Comparison of ENCODE assay signal across 14 cellular contexts in the genomic region with DNA sequence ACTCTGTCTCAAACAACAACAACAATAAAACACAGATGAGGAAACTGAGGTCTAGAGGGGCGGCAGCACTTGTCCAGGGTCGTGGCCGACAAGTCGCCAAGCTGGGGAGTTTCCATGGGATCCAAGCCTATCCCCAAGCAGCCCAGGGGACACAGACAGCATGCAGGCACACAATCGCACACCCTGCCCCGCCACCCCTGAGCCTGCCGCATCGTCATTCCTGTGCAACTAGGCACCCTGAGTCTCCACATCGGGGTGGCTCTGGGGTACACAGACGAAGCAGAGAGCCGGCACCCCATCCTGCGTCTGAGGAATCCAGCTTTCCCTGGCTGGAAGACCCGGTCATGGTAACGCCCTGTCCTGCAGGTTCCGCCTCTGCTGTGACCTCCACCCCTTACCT. TPM values are rescaled to one million over a fixed set of nuclear protein-coding genes. Genes with fewer than 3 reads are reported as not detected.
DNase-seq lines count a peak whose midpoint lies in the region; ATAC-seq, FAIRE-seq and TF ChIP-seq lines count a peak whose summit lies in the region.
"Had no signal": no experiment of that assay in that cellular context is flagged by ENCODE, and none has a peak within 500 bp of the region (broad histone marks: within the 10 kb centered on the region; RNA-seq: fewer than 3 reads in every experiment).

No MANE protein-coding gene starts in this region.

- CTCF ChIA-PET in activated CD4-positive, alpha-beta T cell treated with anti-CD3 and anti-CD28 coated beads for 36 hours (lab: Charles Lee) = interaction anchor here (0.6 to 4.1 kb wide), 18 partner anchors 23 to 600 kb away, joined by 3 to 39 read pairs (median 3); a partner anchor contains a TSS
- CTCF ChIA-PET in CD4-positive, alpha-beta memory T cell (lab: Charles Lee; ENCODE audit: partially characterized antibody) = interaction anchor here (0.9 to 4.3 kb wide), 12 partner anchors 20 to 319 kb away, joined by 3 to 52 read pairs (median 4); no protein-coding TSS in a partner anchor

- H3K27me3 Mint-ChIP-seq in activated CD4-positive, alpha-beta T cell treated with anti-CD3 and anti-CD28 coated beads for 36 hours = peaks cover 2% of the 10 kb centered on the region
- peaks cover 2 to 5% of the 10 kb centered on the region in 2 donors for H3K27me3 Mint-ChIP-seq in CD4-positive, alpha-beta memory T cell
- no peaks in the 10 kb centered on the region for H3K27me3 Mint-ChIP-seq in activated T-helper 17 cell treated with anti-CD3 and anti-CD28 coated beads, Interleukin-2, amount 50 U/mL, for 72 hours

- H3K4me1 Mint-ChIP-seq in activated CD4-positive, alpha-beta T cell treated with anti-CD3 and anti-CD28 coated beads for 36 hours = peaks cover 47% of the 10 kb centered on the region
- peaks cover 22 to 60% (median 44%) of the 10 kb centered on the region in 4 donors for H3K4me1 Mint-ChIP-seq in CD4-positive, alpha-beta memory T cell
- peaks cover 16% of the 10 kb centered on the region for H3K4me1 Mint-ChIP-seq in activated T-helper 17 cell treated with anti-CD3 and anti-CD28 coated beads, Interleukin-2, amount 50 U/mL, for 72 hours

- TF ChIP-seq CTCF in neutrophil (IDR thresholded peaks at IDR 0.05) = no peak

- H3K27me3 ChIP-seq in CD4-positive, alpha-beta memory T cell (ENCODE audit: insufficient read depth, low read length) = peaks cover 3% of the 10 kb centered on the region
- no peaks in the 10 kb centered on the region for H3K27me3 ChIP-seq in neutrophil
- H3K27me3 ChIP-seq: thyroid gland had no signal

- H3K36me3 Mint-ChIP-seq in activated CD4-positive, alpha-beta T cell treated with anti-CD3 and anti-CD28 coated beads for 36 hours (ENCODE audit: low read depth) = no peaks in the 10 kb centered on the region
- H3K36me3 Mint-ChIP-seq in CD4-positive, alpha-beta memory T cell = no peaks in the 10 kb centered on the region
- no peaks in the 10 kb centered on the region for H3K36me3 Mint-ChIP-seq in activated T-helper 17 cell treated with anti-CD3 and anti-CD28 coated beads, Interleukin-2, amount 50 U/mL, for 72 hours (ENCODE audit: low read depth)

- ATAC-seq in activated CD4-positive, alpha-beta T cell treated with anti-CD3 and anti-CD28 coated beads for 36 hours = no peak
- ATAC-seq in activated T-helper 17 cell treated with anti-CD3 and anti-CD28 coated beads, Interleukin-2, amount 50 U/mL, for 72 hours (replicated peaks) = no peak

- peak overlapping the region; percentile 88 for H3K27ac Mint-ChIP-seq in activated CD4-positive, alpha-beta T cell treated with anti-CD3 and anti-CD28 coated beads for 36 hours
- peak overlapping the region in 4 of 7 donors; percentile 93 to 97 (median 96) for H3K27ac Mint-ChIP-seq in CD4-positive, alpha-beta memory T cell
- no peak overlapping the region for H3K27ac Mint-ChIP-seq in activated T-helper 17 cell treated with anti-CD3 and anti-CD28 coated beads, Interleukin-2, amount 50 U/mL, for 72 hours

- H3K9me3 ChIP-seq in CD4-positive, alpha-beta memory T cell (ENCODE audit: control insufficient read depth in 1 of 2, low read length in 2 of 2) = no peaks in the 10 kb centered on the region
- H3K9me3 ChIP-seq in neutrophil = no peaks in the 10 kb centered on the region
- H3K9me3 ChIP-seq: prostate gland, thyroid gland had no signal

- POLR2A ChIA-PET in activated CD4-positive, alpha-beta T cell treated with anti-CD3 and anti-CD28 coated beads for 36 hours (lab: Charles Lee) = interaction anchor here (0.5 to 1.3 kb wide), 3 partner anchors 27 to 39 kb away, joined by 3 to 4 read pairs (median 3); no protein-coding TSS in a partner anchor
- POLR2A ChIA-PET in CD4-positive, alpha-beta memory T cell (lab: Charles Lee; ENCODE audit: partially characterized antibody) = interaction anchor here (1.2 to 1.5 kb wide), 6 partner anchors 8 to 222 kb away, joined by 3 to 5 read pairs (median 3); a partner anchor contains a TSS

- no peak overlapping the region for H3K27ac ChIP-seq in CD4-positive, alpha-beta memory T cell (ENCODE audit: low read depth, low read length)
- H3K27ac ChIP-seq in neutrophil = peak overlapping the region; percentile 100
- H3K27ac ChIP-seq: thyroid gland had no signal

- no peaks in the 10 kb centered on the region for H3K36me3 ChIP-seq in CD4-positive, alpha-beta memory T cell (ENCODE audit: insufficient read depth, low read length)
- H3K36me3 ChIP-seq in neutrophil = no peaks in the 10 kb centered on the region
- H3K36me3 ChIP-seq: prostate gland, thyroid gland had no signal

- no peak overlapping the region for H3K4me3 ChIP-seq in CD4-positive, alpha-beta memory T cell (ENCODE audit: low read length in 2 of 2)
- H3K4me3 ChIP-seq in neutrophil (ENCODE audit: low read depth in 1 of 2, low read length in 1 of 2) = peak overlapping the region; percentile 89
- H3K4me3 ChIP-seq: prostate gland, thyroid gland had no signal

- peaks cover 60% of the 10 kb centered on the region for H3K4me1 ChIP-seq in CD4-positive, alpha-beta memory T cell (ENCODE audit: insufficient read depth, low read length)
- H3K4me1 ChIP-seq in neutrophil (ENCODE audit: control insufficient read depth in 1 of 2, insufficient read depth in 1 of 2, low read depth in 1 of 2, low read length in 1 of 2) = peaks cover 60 to 68% of the 10 kb centered on the region in 2 experiments

- no peak for DNase-seq in activated CD4-positive, alpha-beta T cell treated with anti-CD3 and anti-CD28 coated beads for 36 hours
- no peak for DNase-seq in activated CD4-positive, alpha-beta T cell treated with anti-CD3 and anti-CD28 coated beads, Interleukin-2, amount 50 U/mL, for 1 hour
- DNase-seq in CD4-positive, alpha-beta memory T cell = no peak
- DNase-seq in DMS53 treated with DMSO at 0.1 percent for 48 hours (lab: John Stamatoyannopoulos, UW; ENCODE audit: unreplicated experiment) (no peak), RCC 7860 (ENCODE audit: low spot score) (no peak), AML-193 (lab: John Stamatoyannopoulos, UW) (no peak)
- DNase-seq: cortex of kidney had no signal

- no peak for FAIRE-seq in RCC 7860 (lab: Jason Lieb, UNC)
- FAIRE-seq: bronchial epithelial cell, D721Med had no signal

- intact Hi-C loops in activated CD4-positive, alpha-beta T cell treated with anti-CD3 and anti-CD28 coated beads for 36 hours (cut with DNase I, micrococcal nuclease) = loop anchor here (1.0 kb wide), 2 partner anchors 65 to 162 kb away; no protein-coding TSS in a partner anchor
- intact Hi-C loops in CD4-positive, alpha-beta memory T cell (cut with micrococcal nuclease) = loop anchor here (1.0 to 2.0 kb wide), 2 partner anchors 65 to 163 kb away; no protein-coding TSS in a partner anchor

- no peak overlapping the region for H3K4me3 Mint-ChIP-seq in activated CD4-positive, alpha-beta T cell treated with anti-CD3 and anti-CD28 coated beads for 36 hours
- peak overlapping the region in 2 of 8 donors; percentile 7 to 46 for H3K4me3 Mint-ChIP-seq in CD4-positive, alpha-beta memory T cell
- H3K4me3 Mint-ChIP-seq in activated T-helper 17 cell treated with anti-CD3 and anti-CD28 coated beads, Interleukin-2, amount 50 U/mL, for 72 hours = peak overlapping the region; percentile 78

- H3K9me3 Mint-ChIP-seq in activated CD4-positive, alpha-beta T cell treated with anti-CD3 and anti-CD28 coated beads for 36 hours (ENCODE audit: low read depth) = no peaks in the 10 kb centered on the region
- no peaks in the 10 kb centered on the region for H3K9me3 Mint-ChIP-seq in CD4-positive, alpha-beta memory T cell
- H3K9me3 Mint-ChIP-seq in activated T-helper 17 cell treated with anti-CD3 and anti-CD28 coated beads, Interleukin-2, amount 50 U/mL, for 72 hours = no peaks in the 10 kb centered on the region
- H3K9me3 Mint-ChIP-seq: nephron had no signal

RNA-seq across cellular contexts. Expression of a gene that starts 29.2 kb away (rescaled TPM):
- over 10,000 TPM in 1 of 2 experiments, 1,000 to 10,000 TPM in 1; 9,205 to 11,516 TPM for total RNA-seq in activated CD4-positive, alpha-beta T cell treated with anti-CD3 and anti-CD28 coated beads for 36 hours
- total RNA-seq in CD4-positive, alpha-beta memory T cell = 1,000 to 10,000 TPM; 2,333 to 2,422 TPM
- polyA plus RNA-seq in CD4-positive, alpha-beta memory T cell = over 10,000 TPM; 12,401 to 16,420 TPM
- total RNA-seq in activated T-helper 17 cell treated with anti-CD3 and anti-CD28 coated beads, Interleukin-2, amount 50 U/mL, for 72 hours = over 10,000 TPM in 1 of 2 donors, 1,000 to 10,000 TPM in 1; 7,579 to 12,358 TPM

RNA-seq across cellular contexts. Expression of a gene that starts 33.0 kb away (rescaled TPM):
- total RNA-seq in activated CD4-positive, alpha-beta T cell treated with anti-CD3 and anti-CD28 coated beads for 36 hours = 10 to 100 TPM; 18.5 to 21.0 TPM
- total RNA-seq in CD4-positive, alpha-beta memory T cell = 1 to 10 TPM; 1.0 to 1.3 TPM
- polyA plus RNA-seq in CD4-positive, alpha-beta memory T cell = under 1 TPM; 0.14 to 0.53 TPM
- 10 to 100 TPM in 1 of 2 donors, 1 to 10 TPM in 1; 9.4 to 30.2 TPM for total RNA-seq in activated T-helper 17 cell treated with anti-CD3 and anti-CD28 coated beads, Interleukin-2, amount 50 U/mL, for 72 hours

RNA-seq across cellular contexts. Expression of a gene that starts 46.0 kb away (rescaled TPM):
- 1 to 10 TPM; 8.5 to 9.1 TPM for total RNA-seq in activated CD4-positive, alpha-beta T cell treated with anti-CD3 and anti-CD28 coated beads for 36 hours
- total RNA-seq in CD4-positive, alpha-beta memory T cell = 10 to 100 TPM; 10.8 to 10.9 TPM
- polyA plus RNA-seq in CD4-positive, alpha-beta memory T cell = 1 to 10 TPM in 1 of 2 donors, under 1 TPM in 1; 0.34 to 2.1 TPM
- total RNA-seq in activated T-helper 17 cell treated with anti-CD3 and anti-CD28 coated beads, Interleukin-2, amount 50 U/mL, for 72 hours = 10 to 100 TPM in 1 of 2 donors, 1 to 10 TPM in 1; 6.6 to 13.2 TPM

Comparison
In these comparisons a context has a peak if more than half of its experiments do, and no peak if none do; other contexts are left out.
1. H3K4me3 ChIP-seq: peak in neutrophil (2 of 2); none in CD4-positive, alpha-beta memory T cell (0 of 2).
2. RNA of a gene that starts 33.0 kb away (total RNA-seq): 9.4 to 30.2 TPM in activated T-helper 17 cell treated with anti-CD3 and anti-CD28 coated beads, Interleukin-2, amount 50 U/mL, for 72 hours and 18.5 to 21.0 TPM in activated CD4-positive, alpha-beta T cell treated with anti-CD3 and anti-CD28 coated beads for 36 hours; 1.0 to 1.3 TPM in CD4-positive, alpha-beta memory T cell; every median in the first group is over 4 times any median in the second.